1 cellular context compared by ENCODE assay signal in the genomic region with DNA sequence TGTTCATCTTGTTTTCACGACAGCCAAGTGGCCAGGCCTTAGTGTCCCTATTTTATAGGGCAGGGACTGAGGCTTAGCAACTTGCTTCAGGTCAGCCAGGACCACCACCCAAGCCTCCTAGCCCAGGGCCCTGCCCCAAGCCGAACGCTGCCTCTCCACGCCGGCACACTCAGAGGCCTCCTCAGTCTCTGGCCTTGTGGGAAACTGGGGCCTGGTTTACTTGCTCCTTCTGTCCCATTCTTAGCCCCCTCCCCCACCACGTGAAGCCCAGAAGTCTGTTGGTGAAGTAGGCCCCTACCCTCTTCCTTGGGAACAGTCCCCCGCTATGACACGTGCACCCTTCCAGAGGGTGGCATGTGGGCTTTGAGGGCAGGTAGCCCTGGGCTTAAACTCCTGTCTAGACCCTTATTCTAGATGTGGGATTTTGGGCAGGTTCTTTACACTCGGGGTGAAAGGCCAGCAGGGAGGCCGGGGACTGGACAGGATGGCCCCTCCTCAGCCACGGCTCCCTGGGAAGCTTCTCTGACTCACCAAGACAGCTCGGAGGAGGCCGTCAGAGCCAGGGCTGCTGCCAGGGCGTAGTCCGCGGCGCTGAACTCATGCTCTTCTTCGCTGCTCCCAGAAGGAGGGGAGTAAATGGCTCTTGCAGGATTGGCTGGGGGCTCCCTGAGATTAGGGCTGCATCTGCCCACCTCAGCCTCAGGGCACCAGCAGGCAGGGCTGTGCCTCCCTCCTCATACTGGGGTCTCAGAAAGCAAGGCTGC.
A peak's percentile ranks its signal among the peaks of the same experiment; 100 is the strongest.
TF ChIP-seq lines count a peak whose summit lies in the region.

No MANE protein-coding gene starts in this region.

TF ChIP-seq in HepG2, 621 proteins besides CTCF, POLR2A, EP300 and RAD21 (continues in another document):
- TF ChIP-seq, protein P1, sequence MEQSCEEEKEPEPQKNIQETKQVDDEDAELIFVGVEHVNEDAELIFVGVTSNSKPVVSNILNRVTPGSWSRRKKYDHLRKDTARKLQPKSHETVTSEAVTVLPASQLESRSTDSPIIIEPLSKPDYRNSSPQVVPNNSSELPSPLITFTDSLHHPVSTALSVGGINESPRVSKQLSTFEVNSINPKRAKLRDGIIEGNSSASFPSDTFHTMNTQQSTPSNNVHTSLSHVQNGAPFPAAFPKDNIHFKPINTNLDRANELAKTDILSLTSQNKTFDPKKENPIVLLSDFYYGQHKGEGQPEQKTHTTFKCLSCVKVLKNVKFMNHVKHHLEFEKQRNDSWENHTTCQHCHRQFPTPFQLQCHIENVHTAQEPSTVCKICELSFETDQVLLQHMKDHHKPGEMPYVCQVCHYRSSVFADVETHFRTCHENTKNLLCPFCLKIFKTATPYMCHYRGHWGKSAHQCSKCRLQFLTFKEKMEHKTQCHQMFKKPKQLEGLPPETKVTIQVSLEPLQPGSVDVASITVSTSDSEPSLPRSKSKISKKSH (CRISPR knock-in tag; IDR thresholded peaks at IDR 0.05; ENCODE audit: borderline replicate concordance): 0 out of 2 replicates have a peak, but pooled peaks have one; percentile 16
- TF ChIP-seq, protein P2, sequence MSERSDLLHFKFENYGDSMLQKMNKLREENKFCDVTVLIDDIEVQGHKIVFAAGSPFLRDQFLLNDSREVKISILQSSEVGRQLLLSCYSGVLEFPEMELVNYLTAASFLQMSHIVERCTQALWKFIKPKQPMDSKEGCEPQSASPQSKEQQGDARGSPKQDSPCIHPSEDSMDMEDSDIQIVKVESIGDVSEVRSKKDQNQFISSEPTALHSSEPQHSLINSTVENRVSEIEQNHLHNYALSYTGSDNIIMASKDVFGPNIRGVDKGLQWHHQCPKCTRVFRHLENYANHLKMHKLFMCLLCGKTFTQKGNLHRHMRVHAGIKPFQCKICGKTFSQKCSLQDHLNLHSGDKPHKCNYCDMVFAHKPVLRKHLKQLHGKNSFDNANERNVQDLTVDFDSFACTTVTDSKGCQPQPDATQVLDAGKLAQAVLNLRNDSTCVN (CRISPR knock-in tag; IDR thresholded peaks at IDR 0.05; ENCODE audit: borderline replicate concordance): 0 out of 2 replicates have a peak, but pooled peaks have one; percentile 40
- TF ChIP-seq KAT8 (CRISPR knock-in tag; IDR thresholded peaks at IDR 0.05) (0 out of 2 replicates have a peak, but pooled peaks have one; percentile 7), ZNF274 (CRISPR knock-in tag; IDR thresholded peaks at IDR 0.05) (no peak), DNMT1 (CRISPR knock-in tag; IDR thresholded peaks at IDR 0.05) (no peak), AGO2 (optimal IDR thresholded peaks at IDR 0.05; ENCODE audit: low read depth, low read length) (peak; percentile 23), HNRNPK (IDR thresholded peaks at IDR 0.05; ENCODE audit: low read depth, low read length, poor library complexity, severe bottlenecking) (no peak), ZNF430 (CRISPR knock-in tag; IDR thresholded peaks at IDR 0.05) (peak; percentile 43; the same call in 1 of the 2 replicates), ZKSCAN1 (IDR thresholded peaks at IDR 0.05; ENCODE audit: low read length) (no peak), ZNF441 (CRISPR knock-in tag; IDR thresholded peaks at IDR 0.05; ENCODE audit: borderline replicate concordance) (0 out of 2 replicates have a peak, but pooled peaks have one; percentile 60), ZFX (CRISPR knock-in tag; IDR thresholded peaks at IDR 0.05; ENCODE audit: low read depth) (peak; percentile 69), ZNF552 (CRISPR knock-in tag; IDR thresholded peaks at IDR 0.05; ENCODE audit: borderline replicate concordance) (peak; percentile 48; the same call in 1 of the 2 replicates), NFE2L2 (IDR thresholded peaks at IDR 0.05; ENCODE audit: low read length) (no peak), MEF2D (CRISPR knock-in tag; IDR thresholded peaks at IDR 0.05) (no peak), RARA (CRISPR knock-in tag; IDR thresholded peaks at IDR 0.05) (no peak), ZNF138 (CRISPR knock-in tag; IDR thresholded peaks at IDR 0.05; ENCODE audit: low read depth) (0 out of 2 replicates have a peak, but pooled peaks have one; percentile 46), PHF8 (CRISPR knock-in tag; IDR thresholded peaks at IDR 0.05) (0 out of 2 replicates have a peak, but pooled peaks have one; percentile 38), ZNF747 (CRISPR knock-in tag; IDR thresholded peaks at IDR 0.05; ENCODE audit: borderline replicate concordance) (0 out of 2 replicates have a peak, but pooled peaks have one; percentile 18), ZNF772 (CRISPR knock-in tag; IDR thresholded peaks at IDR 0.05) (0 out of 2 replicates have a peak, but pooled peaks have one; percentile 24), MYC (CRISPR knock-in tag; IDR thresholded peaks at IDR 0.05; ENCODE audit: borderline replicate concordance) (peak; percentile 18; the same call in 1 of the 2 replicates), HNF4G (IDR thresholded peaks at IDR 0.05; ENCODE audit: borderline replicate concordance, low read depth, low read length) (no peak), HNF4G (CRISPR knock-in tag; IDR thresholded peaks at IDR 0.05; ENCODE audit: borderline replicate concordance, low read depth) (no peak), MIER3 (CRISPR knock-in tag; IDR thresholded peaks at IDR 0.05; ENCODE audit: borderline replicate concordance) (no peak), SALL1 (CRISPR knock-in tag; IDR thresholded peaks at IDR 0.05) (peak; percentile 31; the same call in 1 of the 2 replicates), ZBTB42 (CRISPR knock-in tag; IDR thresholded peaks at IDR 0.05) (peak; percentile 86), ZNF883 (CRISPR knock-in tag; IDR thresholded peaks at IDR 0.05; ENCODE audit: not compliant biosample characterization) (peak; percentile 44), MED8 (CRISPR knock-in tag; IDR thresholded peaks at IDR 0.05; ENCODE audit: insufficient replicate concordance) (no peak), CCDC6 (CRISPR knock-in tag; IDR thresholded peaks at IDR 0.05) (no peak)
- TF ChIP-seq, protein P3, sequence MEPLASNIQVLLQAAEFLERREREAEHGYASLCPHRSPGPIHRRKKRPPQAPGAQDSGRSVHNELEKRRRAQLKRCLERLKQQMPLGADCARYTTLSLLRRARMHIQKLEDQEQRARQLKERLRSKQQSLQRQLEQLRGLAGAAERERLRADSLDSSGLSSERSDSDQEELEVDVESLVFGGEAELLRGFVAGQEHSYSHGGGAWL (CRISPR knock-in tag; IDR thresholded peaks at IDR 0.05): 0 out of 2 replicates have a peak, but pooled peaks have one; percentile 16
- TF ChIP-seq, protein P4, sequence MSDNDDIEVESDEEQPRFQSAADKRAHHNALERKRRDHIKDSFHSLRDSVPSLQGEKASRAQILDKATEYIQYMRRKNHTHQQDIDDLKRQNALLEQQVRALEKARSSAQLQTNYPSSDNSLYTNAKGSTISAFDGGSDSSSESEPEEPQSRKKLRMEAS (IDR thresholded peaks at IDR 0.05): peak; percentile 82
- TF ChIP-seq, protein P5, sequence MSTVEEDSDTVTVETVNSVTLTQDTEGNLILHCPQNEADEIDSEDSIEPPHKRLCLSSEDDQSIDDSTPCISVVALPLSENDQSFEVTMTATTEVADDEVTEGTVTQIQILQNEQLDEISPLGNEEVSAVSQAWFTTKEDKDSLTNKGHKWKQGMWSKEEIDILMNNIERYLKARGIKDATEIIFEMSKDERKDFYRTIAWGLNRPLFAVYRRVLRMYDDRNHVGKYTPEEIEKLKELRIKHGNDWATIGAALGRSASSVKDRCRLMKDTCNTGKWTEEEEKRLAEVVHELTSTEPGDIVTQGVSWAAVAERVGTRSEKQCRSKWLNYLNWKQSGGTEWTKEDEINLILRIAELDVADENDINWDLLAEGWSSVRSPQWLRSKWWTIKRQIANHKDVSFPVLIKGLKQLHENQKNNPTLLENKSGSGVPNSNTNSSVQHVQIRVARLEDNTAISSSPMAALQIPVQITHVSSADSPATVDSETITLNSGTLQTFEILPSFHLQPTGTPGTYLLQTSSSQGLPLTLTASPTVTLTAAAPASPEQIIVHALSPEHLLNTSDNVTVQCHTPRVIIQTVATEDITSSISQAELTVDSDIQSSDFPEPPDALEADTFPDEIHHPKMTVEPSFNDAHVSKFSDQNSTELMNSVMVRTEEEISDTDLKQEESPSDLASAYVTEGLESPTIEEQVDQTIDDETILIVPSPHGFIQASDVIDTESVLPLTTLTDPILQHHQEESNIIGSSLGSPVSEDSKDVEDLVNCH (CRISPR knock-in tag; IDR thresholded peaks at IDR 0.05): no peak
- TF ChIP-seq, protein P6, sequence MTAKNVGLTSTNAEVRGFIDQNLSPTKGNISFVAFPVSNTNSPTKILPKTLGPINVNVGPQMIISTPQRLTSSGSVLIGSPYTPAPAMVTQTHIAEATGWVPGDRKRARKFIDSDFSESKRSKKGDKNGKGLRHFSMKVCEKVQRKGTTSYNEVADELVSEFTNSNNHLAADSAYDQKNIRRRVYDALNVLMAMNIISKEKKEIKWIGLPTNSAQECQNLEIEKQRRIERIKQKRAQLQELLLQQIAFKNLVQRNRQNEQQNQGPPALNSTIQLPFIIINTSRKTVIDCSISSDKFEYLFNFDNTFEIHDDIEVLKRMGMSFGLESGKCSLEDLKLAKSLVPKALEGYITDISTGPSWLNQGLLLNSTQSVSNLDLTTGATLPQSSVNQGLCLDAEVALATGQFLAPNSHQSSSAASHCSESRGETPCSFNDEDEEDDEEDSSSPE (CRISPR knock-in tag; IDR thresholded peaks at IDR 0.05): peak; percentile 5
- TF ChIP-seq, protein P7, sequence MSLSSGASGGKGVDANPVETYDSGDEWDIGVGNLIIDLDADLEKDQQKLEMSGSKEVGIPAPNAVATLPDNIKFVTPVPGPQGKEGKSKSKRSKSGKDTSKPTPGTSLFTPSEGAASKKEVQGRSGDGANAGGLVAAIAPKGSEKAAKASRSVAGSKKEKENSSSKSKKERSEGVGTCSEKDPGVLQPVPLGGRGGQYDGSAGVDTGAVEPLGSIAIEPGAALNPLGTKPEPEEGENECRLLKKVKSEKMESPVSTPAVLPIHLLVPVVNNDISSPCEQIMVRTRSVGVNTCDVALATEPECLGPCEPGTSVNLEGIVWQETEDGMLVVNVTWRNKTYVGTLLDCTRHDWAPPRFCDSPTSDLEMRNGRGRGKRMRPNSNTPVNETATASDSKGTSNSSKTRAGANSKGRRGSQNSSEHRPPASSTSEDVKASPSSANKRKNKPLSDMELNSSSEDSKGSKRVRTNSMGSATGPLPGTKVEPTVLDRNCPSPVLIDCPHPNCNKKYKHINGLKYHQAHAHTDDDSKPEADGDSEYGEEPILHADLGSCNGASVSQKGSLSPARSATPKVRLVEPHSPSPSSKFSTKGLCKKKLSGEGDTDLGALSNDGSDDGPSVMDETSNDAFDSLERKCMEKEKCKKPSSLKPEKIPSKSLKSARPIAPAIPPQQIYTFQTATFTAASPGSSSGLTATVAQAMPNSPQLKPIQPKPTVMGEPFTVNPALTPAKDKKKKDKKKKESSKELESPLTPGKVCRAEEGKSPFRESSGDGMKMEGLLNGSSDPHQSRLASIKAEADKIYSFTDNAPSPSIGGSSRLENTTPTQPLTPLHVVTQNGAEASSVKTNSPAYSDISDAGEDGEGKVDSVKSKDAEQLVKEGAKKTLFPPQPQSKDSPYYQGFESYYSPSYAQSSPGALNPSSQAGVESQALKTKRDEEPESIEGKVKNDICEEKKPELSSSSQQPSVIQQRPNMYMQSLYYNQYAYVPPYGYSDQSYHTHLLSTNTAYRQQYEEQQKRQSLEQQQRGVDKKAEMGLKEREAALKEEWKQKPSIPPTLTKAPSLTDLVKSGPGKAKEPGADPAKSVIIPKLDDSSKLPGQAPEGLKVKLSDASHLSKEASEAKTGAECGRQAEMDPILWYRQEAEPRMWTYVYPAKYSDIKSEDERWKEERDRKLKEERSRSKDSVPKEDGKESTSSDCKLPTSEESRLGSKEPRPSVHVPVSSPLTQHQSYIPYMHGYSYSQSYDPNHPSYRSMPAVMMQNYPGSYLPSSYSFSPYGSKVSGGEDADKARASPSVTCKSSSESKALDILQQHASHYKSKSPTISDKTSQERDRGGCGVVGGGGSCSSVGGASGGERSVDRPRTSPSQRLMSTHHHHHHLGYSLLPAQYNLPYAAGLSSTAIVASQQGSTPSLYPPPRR (CRISPR knock-in tag; IDR thresholded peaks at IDR 0.05; ENCODE audit: borderline replicate concordance): 0 out of 2 replicates have a peak, but pooled peaks have one; percentile 10
- TF ChIP-seq, protein P8, sequence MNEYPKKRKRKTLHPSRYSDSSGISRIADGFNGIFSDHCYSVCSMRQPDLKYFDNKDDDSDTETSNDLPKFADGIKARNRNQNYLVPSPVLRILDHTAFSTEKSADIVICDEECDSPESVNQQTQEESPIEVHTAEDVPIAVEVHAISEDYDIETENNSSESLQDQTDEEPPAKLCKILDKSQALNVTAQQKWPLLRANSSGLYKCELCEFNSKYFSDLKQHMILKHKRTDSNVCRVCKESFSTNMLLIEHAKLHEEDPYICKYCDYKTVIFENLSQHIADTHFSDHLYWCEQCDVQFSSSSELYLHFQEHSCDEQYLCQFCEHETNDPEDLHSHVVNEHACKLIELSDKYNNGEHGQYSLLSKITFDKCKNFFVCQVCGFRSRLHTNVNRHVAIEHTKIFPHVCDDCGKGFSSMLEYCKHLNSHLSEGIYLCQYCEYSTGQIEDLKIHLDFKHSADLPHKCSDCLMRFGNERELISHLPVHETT (CRISPR knock-in tag; conservative IDR thresholded peaks at IDR 0.05): 0 out of 2 replicates have a peak, but pooled peaks have one; percentile 43
- TF ChIP-seq, protein P9, sequence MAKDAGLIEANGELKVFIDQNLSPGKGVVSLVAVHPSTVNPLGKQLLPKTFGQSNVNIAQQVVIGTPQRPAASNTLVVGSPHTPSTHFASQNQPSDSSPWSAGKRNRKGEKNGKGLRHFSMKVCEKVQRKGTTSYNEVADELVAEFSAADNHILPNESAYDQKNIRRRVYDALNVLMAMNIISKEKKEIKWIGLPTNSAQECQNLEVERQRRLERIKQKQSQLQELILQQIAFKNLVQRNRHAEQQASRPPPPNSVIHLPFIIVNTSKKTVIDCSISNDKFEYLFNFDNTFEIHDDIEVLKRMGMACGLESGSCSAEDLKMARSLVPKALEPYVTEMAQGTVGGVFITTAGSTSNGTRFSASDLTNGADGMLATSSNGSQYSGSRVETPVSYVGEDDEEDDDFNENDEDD (CRISPR knock-in tag; IDR thresholded peaks at IDR 0.05; ENCODE audit: borderline replicate concordance): peak; percentile 24; the same call in 1 of the 2 replicates
- TF ChIP-seq, protein P10, sequence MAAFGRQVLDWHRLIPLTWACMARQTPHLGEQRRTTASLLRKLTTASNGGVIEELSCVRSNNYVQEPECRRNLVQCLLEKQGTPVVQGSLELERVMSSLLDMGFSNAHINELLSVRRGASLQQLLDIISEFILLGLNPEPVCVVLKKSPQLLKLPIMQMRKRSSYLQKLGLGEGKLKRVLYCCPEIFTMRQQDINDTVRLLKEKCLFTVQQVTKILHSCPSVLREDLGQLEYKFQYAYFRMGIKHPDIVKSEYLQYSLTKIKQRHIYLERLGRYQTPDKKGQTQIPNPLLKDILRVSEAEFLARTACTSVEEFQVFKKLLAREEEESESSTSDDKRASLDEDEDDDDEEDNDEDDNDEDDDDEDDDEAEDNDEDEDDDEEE (CRISPR knock-in tag; IDR thresholded peaks at IDR 0.05): 0 out of 2 replicates have a peak, but pooled peaks have one; percentile 39
- TF ChIP-seq, protein P11, sequence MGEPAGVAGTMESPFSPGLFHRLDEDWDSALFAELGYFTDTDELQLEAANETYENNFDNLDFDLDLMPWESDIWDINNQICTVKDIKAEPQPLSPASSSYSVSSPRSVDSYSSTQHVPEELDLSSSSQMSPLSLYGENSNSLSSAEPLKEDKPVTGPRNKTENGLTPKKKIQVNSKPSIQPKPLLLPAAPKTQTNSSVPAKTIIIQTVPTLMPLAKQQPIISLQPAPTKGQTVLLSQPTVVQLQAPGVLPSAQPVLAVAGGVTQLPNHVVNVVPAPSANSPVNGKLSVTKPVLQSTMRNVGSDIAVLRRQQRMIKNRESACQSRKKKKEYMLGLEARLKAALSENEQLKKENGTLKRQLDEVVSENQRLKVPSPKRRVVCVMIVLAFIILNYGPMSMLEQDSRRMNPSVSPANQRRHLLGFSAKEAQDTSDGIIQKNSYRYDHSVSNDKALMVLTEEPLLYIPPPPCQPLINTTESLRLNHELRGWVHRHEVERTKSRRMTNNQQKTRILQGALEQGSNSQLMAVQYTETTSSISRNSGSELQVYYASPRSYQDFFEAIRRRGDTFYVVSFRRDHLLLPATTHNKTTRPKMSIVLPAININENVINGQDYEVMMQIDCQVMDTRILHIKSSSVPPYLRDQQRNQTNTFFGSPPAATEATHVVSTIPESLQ (CRISPR knock-in tag; conservative IDR thresholded peaks at IDR 0.05): 0 out of 2 replicates have a peak, but pooled peaks have one; percentile 0
